Comparison of ENCODE assay signal across 1 cellular context in the genomic region with DNA sequence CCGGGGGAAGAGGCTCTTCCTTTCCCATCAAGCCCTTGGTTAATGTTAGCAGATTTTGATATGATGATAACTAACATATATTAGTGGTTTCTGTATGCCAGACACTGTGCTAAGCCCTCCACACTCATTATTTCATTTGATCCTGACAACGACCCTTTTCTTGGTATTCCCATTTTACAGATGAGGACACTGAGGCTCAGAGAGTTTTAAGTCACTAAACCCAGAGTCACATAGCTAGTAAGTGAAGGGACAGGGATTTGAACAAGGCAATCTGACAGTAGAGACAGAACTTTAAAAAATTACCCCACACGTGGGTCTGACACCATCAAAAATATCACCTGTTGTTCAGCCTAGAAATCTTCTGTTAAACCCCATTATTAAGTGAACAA.
A peak's percentile ranks its signal among the peaks of the same experiment; 100 is the strongest.
TF ChIP-seq lines count a peak whose summit lies in the region.

No MANE protein-coding gene starts in this region.

TF ChIP-seq in K562, 482 proteins besides CTCF, POLR2A, EP300 and RAD21:
- TF ChIP-seq U2AF2 (optimal IDR thresholded peaks at IDR 0.05; ENCODE audit: low read depth, low read length) (no peak), RBM25 (IDR thresholded peaks at IDR 0.05; ENCODE audit: low read depth, low read length, severe bottlenecking) (peak; percentile 79)
